In genomic region chr12:7439579-7440505, GRCh38 we compare ENCODE assay signal across 1 cellular context.
TF ChIP-seq lines count a peak whose summit lies in the region.

No MANE protein-coding gene starts in this region.

TF ChIP-seq in K562, 482 proteins besides CTCF, POLR2A, EP300 and RAD21 (continued from another document and continues in another):
- TF ChIP-seq MXD1 (CRISPR knock-in tag; IDR thresholded peaks at IDR 0.05; ENCODE audit: borderline replicate concordance, poor library complexity, severe bottlenecking) (no peak), ZNF140 (CRISPR knock-in tag; IDR thresholded peaks at IDR 0.05) (no peak), TGIF2 (CRISPR knock-in tag; IDR thresholded peaks at IDR 0.05) (no peak), CHAMP1 (IDR thresholded peaks at IDR 0.05) (no peak), PTBP1 (IDR thresholded peaks at IDR 0.05; ENCODE audit: low read depth, low read length) (no peak), ZNF655 (CRISPR knock-in tag; IDR thresholded peaks at IDR 0.05) (no peak), RHOXF2B (CRISPR knock-in tag; conservative IDR thresholded peaks at IDR 0.05) (no peak), CEBPZ (IDR thresholded peaks at IDR 0.05; ENCODE audit: borderline replicate concordance, low read depth, low read length) (no peak), PCBP2 (IDR thresholded peaks at IDR 0.05; ENCODE audit: low read depth, low read length, poor library complexity, severe bottlenecking) (no peak), TFAM (CRISPR knock-in tag; conservative IDR thresholded peaks at IDR 0.05) (no peak), MLX (CRISPR knock-in tag; conservative IDR thresholded peaks at IDR 0.05) (no peak), PHTF2 (CRISPR knock-in tag; IDR thresholded peaks at IDR 0.05) (no peak), ZNF217 (CRISPR knock-in tag; IDR thresholded peaks at IDR 0.05) (no peak), ASH1L (IDR thresholded peaks at IDR 0.05; ENCODE audit: borderline replicate concordance, low read depth, partially characterized antibody) (no peak), ZBTB49 (CRISPR knock-in tag; IDR thresholded peaks at IDR 0.05; ENCODE audit: borderline replicate concordance) (no peak), ATF7 (IDR thresholded peaks at IDR 0.05) (peak; percentile 67; the same call in 1 of the 2 replicates), STAG1 (CRISPR knock-in tag; IDR thresholded peaks at IDR 0.05; ENCODE audit: borderline replicate concordance) (no peak), ATF2 (CRISPR knock-in tag; IDR thresholded peaks at IDR 0.05) (no peak), IRF9 (tag; IDR thresholded peaks at IDR 0.05) (no peak), ZNF395 (CRISPR knock-in tag; IDR thresholded peaks at IDR 0.05) (no peak), XRCC5 (IDR thresholded peaks at IDR 0.05; ENCODE audit: low read depth, low read length) (no peak), AFF4 (CRISPR knock-in tag; IDR thresholded peaks at IDR 0.05) (no peak)
